ENCODE assay signal across 23 cellular contexts in genomic region chr1:42744030-42744413, GRCh38. TPM values are rescaled to one million over a fixed set of nuclear protein-coding genes. Genes with fewer than 3 reads are reported as not detected.
"Had no signal": no experiment of that assay in that cellular context is flagged by ENCODE, and none has a peak within 500 bp of the region (broad histone marks: within the 10 kb centered on the region; RNA-seq: fewer than 3 reads in every experiment).

No MANE protein-coding gene starts in this region.

- H3K9me3 ChIP-seq: ascending aorta, esophagus squamous epithelium, thoracic aorta had no signal

- H3K27ac ChIP-seq: ascending aorta, esophagus squamous epithelium, thoracic aorta had no signal

- H3K4me2 ChIP-seq: hepatocyte had no signal

- DNase-seq: activated CD4-positive, alpha-beta T cell treated with anti-CD3 and anti-CD28 coated beads, Interleukin-2, amount 10 ng/mL, durations not matched to agents 24 days and 14 days; activated CD4-positive, CD25-positive, alpha-beta regulatory T cell; activated CD8-positive, alpha-beta T cell treated with anti-CD3 and anti-CD28 coated beads for 36 hours; activated effector memory CD4-positive, alpha-beta T cell treated with Interleukin-2 at 50 U/mL for 16 hours; activated T-cell treated with anti-CD3 and anti-CD28 coated beads, Interleukin-2, amount 50 U/mL, for 4 hours; effector memory CD8-positive, alpha-beta T cell; esophagus squamous epithelium; left cardiac atrium; naive thymus-derived CD8-positive, alpha-beta T cell; nucleus accumbens; stimulated activated naive B cell treated with anti-CD40 and anti-IgM and Interleukin-4, amounts not matched to agents 10 μg/mL and 1 μg/mL and 100 μg/mL, for 72 hours; T-helper 1 cell; T1000 had no signal

- H3K9me3 Mint-ChIP-seq: activated CD4-positive, alpha-beta T cell treated with anti-CD3 and anti-CD28 coated beads, Interleukin-2, amount 10 ng/mL, durations not matched to agents 24 days and 14 days; activated CD8-positive, alpha-beta T cell treated with anti-CD3 and anti-CD28 coated beads for 36 hours; activated naive CD4-positive, alpha-beta T cell treated with anti-CD3 and anti-CD28 coated beads, Interleukin-2, amount 50 U/mL, for 24 hours; activated T-cell treated with anti-CD3 and anti-CD28 coated beads, Interleukin-2, amount 50 U/mL, for 4 hours; dendritic cell treated with granulocyte-macrophage colony-stimulating factor and Interleukin-4, amounts not matched to agents 40 ng/mL and 50 ng/mL, for 4 days; effector memory CD8-positive, alpha-beta T cell; naive thymus-derived CD8-positive, alpha-beta T cell; stimulated activated naive B cell treated with anti-CD40 and anti-IgM and Interleukin-4, amounts not matched to agents 10 μg/mL and 1 μg/mL and 100 μg/mL, for 72 hours had no signal

- H2AFZ ChIP-seq: hepatocyte had no signal

- H3K4me3 ChIP-seq: ascending aorta, esophagus squamous epithelium, hepatocyte, thoracic aorta had no signal

- H3K4me1 Mint-ChIP-seq: activated CD4-positive, alpha-beta T cell treated with anti-CD3 and anti-CD28 coated beads, Interleukin-2, amount 10 ng/mL, durations not matched to agents 24 days and 14 days; activated naive CD4-positive, alpha-beta T cell treated with anti-CD3 and anti-CD28 coated beads, Interleukin-2, amount 50 U/mL, for 24 hours; naive thymus-derived CD8-positive, alpha-beta T cell; stimulated activated naive B cell treated with anti-CD40 and anti-IgM and Interleukin-4, amounts not matched to agents 10 μg/mL and 1 μg/mL and 100 μg/mL, for 72 hours had no signal

- H3K27ac Mint-ChIP-seq: activated CD4-positive, alpha-beta T cell treated with anti-CD3 and anti-CD28 coated beads, Interleukin-2, amount 10 ng/mL, durations not matched to agents 24 days and 14 days; activated CD8-positive, alpha-beta T cell treated with anti-CD3 and anti-CD28 coated beads for 36 hours; activated naive CD4-positive, alpha-beta T cell treated with anti-CD3 and anti-CD28 coated beads, Interleukin-2, amount 50 U/mL, for 24 hours; dendritic cell treated with granulocyte-macrophage colony-stimulating factor and Interleukin-4, amounts not matched to agents 40 ng/mL and 50 ng/mL, for 4 days; effector memory CD8-positive, alpha-beta T cell; stimulated activated naive B cell treated with anti-CD40 and anti-IgM and Interleukin-4, amounts not matched to agents 10 μg/mL and 1 μg/mL and 100 μg/mL, for 72 hours had no signal

- H3K4me3 Mint-ChIP-seq: activated CD4-positive, alpha-beta T cell treated with anti-CD3 and anti-CD28 coated beads, Interleukin-2, amount 10 ng/mL, durations not matched to agents 24 days and 14 days; activated CD8-positive, alpha-beta T cell treated with anti-CD3 and anti-CD28 coated beads for 36 hours; activated naive CD4-positive, alpha-beta T cell treated with anti-CD3 and anti-CD28 coated beads, Interleukin-2, amount 50 U/mL, for 24 hours; activated T-cell treated with anti-CD3 and anti-CD28 coated beads, Interleukin-2, amount 50 U/mL, for 4 hours; dendritic cell treated with granulocyte-macrophage colony-stimulating factor and Interleukin-4, amounts not matched to agents 40 ng/mL and 50 ng/mL, for 4 days; effector memory CD8-positive, alpha-beta T cell; naive thymus-derived CD8-positive, alpha-beta T cell; stimulated activated naive B cell treated with anti-CD40 and anti-IgM and Interleukin-4, amounts not matched to agents 10 μg/mL and 1 μg/mL and 100 μg/mL, for 72 hours had no signal

- H3K27me3 ChIP-seq: ascending aorta, esophagus squamous epithelium, hepatocyte had no signal

- H3K79me2 ChIP-seq: hepatocyte had no signal

- H3K27me3 Mint-ChIP-seq: activated CD4-positive, alpha-beta T cell treated with anti-CD3 and anti-CD28 coated beads, Interleukin-2, amount 10 ng/mL, durations not matched to agents 24 days and 14 days; activated CD8-positive, alpha-beta T cell treated with anti-CD3 and anti-CD28 coated beads for 36 hours; activated naive CD4-positive, alpha-beta T cell treated with anti-CD3 and anti-CD28 coated beads, Interleukin-2, amount 50 U/mL, for 24 hours; dendritic cell treated with granulocyte-macrophage colony-stimulating factor and Interleukin-4, amounts not matched to agents 40 ng/mL and 50 ng/mL, for 4 days; effector memory CD8-positive, alpha-beta T cell; naive thymus-derived CD8-positive, alpha-beta T cell; stimulated activated naive B cell treated with anti-CD40 and anti-IgM and Interleukin-4, amounts not matched to agents 10 μg/mL and 1 μg/mL and 100 μg/mL, for 72 hours had no signal

- H3K4me1 ChIP-seq: ascending aorta had no signal

RNA-seq across cellular contexts. Expression of gene CLDN19, which starts 4.0 kb away (rescaled TPM):
- total RNA-seq: activated CD4-positive, alpha-beta T cell treated with anti-CD3 and anti-CD28 coated beads, Interleukin-2, amount 10 ng/mL, durations not matched to agents 24 days and 14 days; activated CD8-positive, alpha-beta T cell treated with anti-CD3 and anti-CD28 coated beads for 36 hours; activated T-cell treated with anti-CD3 and anti-CD28 coated beads, Interleukin-2, amount 50 U/mL, for 4 hours; ascending aorta; cerebellum; fibroblast of villous mesenchyme; glomerular endothelial cell; left cardiac atrium; mesenteric fat pad; naive thymus-derived CD8-positive, alpha-beta T cell had no signal
- polyA plus RNA-seq: naive thymus-derived CD8-positive, alpha-beta T cell had no signal

RNA-seq across cellular contexts. Expression of gene TMEM269, which starts 40.8 kb away (rescaled TPM):
- total RNA-seq: activated CD4-positive, alpha-beta T cell treated with anti-CD3 and anti-CD28 coated beads, Interleukin-2, amount 10 ng/mL, durations not matched to agents 24 days and 14 days; ascending aorta; esophagus squamous epithelium; glomerular endothelial cell; mesenteric fat pad; renal cortical epithelial cell had no signal
